Comparison of ENCODE assay signal across 8 cellular contexts in genomic region chr15:80977627-80978036, GRCh38. TPM values are rescaled to one million over a fixed set of nuclear protein-coding genes. Genes with fewer than 3 reads are reported as not detected.
A peak's percentile ranks its signal among the peaks of the same experiment; 100 is the strongest.
DNase-seq lines count a peak whose midpoint lies in the region; ATAC-seq, FAIRE-seq and TF ChIP-seq lines count a peak whose summit lies in the region.

No MANE protein-coding gene starts in this region.

- peak; percentile 55 to 74 for TF ChIP-seq RAD21 in A549 (conservative IDR thresholded peaks at IDR 0.05 in 1 of 2, IDR thresholded peaks at IDR 0.05 in 1 of 2)

- no peaks in the 10 kb centered on the region for H3K9me3 Mint-ChIP-seq in activated naive CD8-positive, alpha-beta T cell (ENCODE audit: low read depth)

- POLR2A ChIA-PET in A549 (lab: Yijun Ruan, JAX): interaction anchor here (0.8 kb wide), 1 partner anchor 23 kb away, joined by 3 read pairs; the partner anchor contains the start of gene TLNRD1

- no peaks in the 10 kb centered on the region for H3K27me3 ChIP-seq in sigmoid colon

- FAIRE-seq in A549 (lab: Jason Lieb, UNC): no peak

- peak; percentile 68 to 73 for DNase-seq in A549 (ENCODE audit: low read depth in 1 of 2, low spot score in 1 of 2)
- DNase-seq in NOMO-1 treated with DMSO at 0.1 percent for 48 hours (lab: John Stamatoyannopoulos, UW; ENCODE audit: unreplicated experiment): peak; percentile 70
- peak; percentile 74 for DNase-seq in Right ventricle myocardium superior
- DNase-seq in sigmoid colon: peak; percentile 72
- DNase-seq in T1000 (lab: John Stamatoyannopoulos, UW): no peak

- no peak for TF ChIP-seq POLR2A in A549 (IDR thresholded peaks at IDR 0.05; ENCODE audit: low read length)
- TF ChIP-seq POLR2A in sigmoid colon (IDR thresholded peaks at IDR 0.05): no peak

- TF ChIP-seq CTCF in A549 (IDR thresholded peaks at IDR 0.05): peak; percentile 53
- TF ChIP-seq CTCF in GM12875 (IDR thresholded peaks at IDR 0.05; ENCODE audit: borderline replicate concordance, insufficient read depth, low read depth, low read length): peak; percentile 48; the same call in 1 of the 2 replicates
- peak in 3 of 4 experiments; percentile 18 to 47 (median 32) for TF ChIP-seq CTCF in sigmoid colon (IDR thresholded peaks at IDR 0.05)

- H3K27ac ChIP-seq in A549 (no peak overlapping the region), sigmoid colon (no peak overlapping the region)

- no peaks in the 10 kb centered on the region for H3K27me3 Mint-ChIP-seq in activated naive CD8-positive, alpha-beta T cell

- peak overlapping the region; percentile 55 for H3K27ac Mint-ChIP-seq in activated naive CD8-positive, alpha-beta T cell

- H3K4me1 ChIP-seq in A549 (peaks cover 6% of the 10 kb centered on the region; the same call in 2 of the 3 replicates), sigmoid colon (peaks cover 0 to 20% (median 5%) of the 10 kb centered on the region in 4 donors)

- H3K36me3 ChIP-seq in sigmoid colon: peaks cover 0 to 39% (median 6%) of the 10 kb centered on the region in 4 donors

- no peaks in the 10 kb centered on the region for H3K9me3 ChIP-seq in A549
- no peaks in the 10 kb centered on the region for H3K9me3 ChIP-seq in sigmoid colon

- no peak for TF ChIP-seq EP300 in A549 (IDR thresholded peaks at IDR 0.05)
- no peak for TF ChIP-seq EP300 in sigmoid colon (IDR thresholded peaks at IDR 0.05)

- H3K4me1 Mint-ChIP-seq in activated naive CD8-positive, alpha-beta T cell (ENCODE audit: low read depth): peaks cover 45% of the 10 kb centered on the region

- H3K4me3 ChIP-seq in A549 (no peak overlapping the region), GM12875 (ENCODE audit: low read depth, low read length) (no peak overlapping the region), sigmoid colon (no peak overlapping the region)

- CTCF ChIA-PET in A549 (lab: Yijun Ruan, JAX): interaction anchor here (0.6 to 3.9 kb wide), 12 partner anchors 8 to 521 kb away, joined by 3 to 21 read pairs (median 4); partner anchors contain the start of gene CEMIP

- WGBS in A549 (ENCODE audit: missing lambda C conversion rate): 46% methylated on average over 7 of the region's 7 CpGs
- 9 to 48% methylated on average over 7 of the region's 7 CpGs for WGBS in sigmoid colon, 2 donors

- ATAC-seq in A549 (peak; percentile 80 to 98), Right ventricle myocardium superior (ENCODE audit: poor library complexity) (peak; percentile 73), HG02759 (IDR thresholded peaks at IDR 0.05; ENCODE audit: unreplicated experiment) (no peak)

- no peak overlapping the region for H3K4me2 ChIP-seq in A549

- H3K36me3 Mint-ChIP-seq in activated naive CD8-positive, alpha-beta T cell: peaks cover 6% of the 10 kb centered on the region

- intact Hi-C loops in Right ventricle myocardium superior (cut with DNase I): loop anchor here (10.0 kb wide), 1 partner anchor 287 kb away; no protein-coding TSS in a partner anchor
- intact Hi-C loops in sigmoid colon (cut with DNase I): loop anchor here (2.0 to 10.0 kb wide), 3 partner anchors 130 to 289 kb away; partner anchors contain the start of gene ABHD17C

- H3K4me3 Mint-ChIP-seq in activated naive CD8-positive, alpha-beta T cell: no peak overlapping the region

TF ChIP-seq in A549, 52 proteins besides CTCF, POLR2A, EP300 and RAD21:
- TF ChIP-seq SMC3 (IDR thresholded peaks at IDR 0.05): peak; percentile 41; the same call in 2 of the 3 replicates
- TF ChIP-seq MAZ (IDR thresholded peaks at IDR 0.05; ENCODE audit: borderline replicate concordance, low read depth, low read length): no peak
- no peak for TF ChIP-seq USF2 (IDR thresholded peaks at IDR 0.05)
TF ChIP-seq in A549: peak in this region for 1.

RNA-seq across cellular contexts. Expression of gene MESD, which starts 12.0 kb away (rescaled TPM):
- 29.6 and 35.6 TPM in 2 replicates for polyA plus RNA-seq in A549 (2011; rRNA removed)
- polyA plus RNA-seq in A549 (2012; cell fraction: cytosol; rRNA removed): 14.6 and 16.2 TPM in 2 replicates
- polyA plus RNA-seq in A549 (2012; cell fraction: nucleus; rRNA removed): 8.1 and 10.2 TPM in 2 replicates
- 39.2 to 41.0 TPM (median 39.4 TPM) in 3 replicates for polyA plus RNA-seq in A549 (2017; fragmentation: RNase III; extraction: RNeasy Plus Mini Kit Qiagen cat#74134 plus additional on column Dnase treatment)
- polyA minus RNA-seq in A549 (2011; rRNA and poly(A)+ RNA removed): 11.4 and 11.5 TPM in 2 replicates
- 12.5 TPM for total RNA-seq in Right ventricle myocardium superior
- 10 to 100 TPM; 11.7 to 20.8 (median 15.7) TPM for total RNA-seq in sigmoid colon
- 10 to 100 TPM in 1 of 3 donors, 1 to 10 TPM in 2; 5.4 to 20.1 (median 6.9) TPM for polyA plus RNA-seq in sigmoid colon

RNA-seq across cellular contexts. Expression of gene TLNRD1, which starts 23.1 kb away (rescaled TPM):
- polyA plus RNA-seq in A549 (2011; rRNA removed): 5.3 and 6.6 TPM in 2 replicates
- 12.3 and 20.7 TPM in 2 replicates for polyA plus RNA-seq in A549 (2012; cell fraction: cytosol; rRNA removed)
- 12.4 and 22.3 TPM in 2 replicates for polyA plus RNA-seq in A549 (2012; cell fraction: nucleus; rRNA removed)
- 7.0 to 7.2 TPM (median 7.0 TPM) in 3 replicates for polyA plus RNA-seq in A549 (2017; fragmentation: RNase III; extraction: RNeasy Plus Mini Kit Qiagen cat#74134 plus additional on column Dnase treatment)
- polyA minus RNA-seq in A549 (2011; rRNA and poly(A)+ RNA removed): 5.7 and 8.4 TPM in 2 replicates
- total RNA-seq in Right ventricle myocardium superior: 6.1 TPM
- total RNA-seq in sigmoid colon: 10 to 100 TPM; 12.5 to 18.3 (median 12.8) TPM
- 10 to 100 TPM in 1 of 3 donors, 1 to 10 TPM in 2; 6.6 to 10.6 (median 6.9) TPM for polyA plus RNA-seq in sigmoid colon
